Comparison of ENCODE assay signal across 1 cellular context in genomic region chr17:83082435-83082834, GRCh38.
TF ChIP-seq lines count a peak whose summit lies in the region.

No MANE protein-coding gene starts in this region.

TF ChIP-seq in H1, 55 proteins besides CTCF, POLR2A, EP300 and RAD21 (continued from another document):
- 0 out of 2 replicates have a peak, but pooled peaks have one; percentile 11 for TF ChIP-seq MAFK (IDR thresholded peaks at IDR 0.05; ENCODE audit: low read depth, low read length)
